ENCODE assay signal across 28 cellular contexts in genomic region chr21:39325458-39325857, GRCh38.
"Had no signal": no experiment of that assay in that cellular context is flagged by ENCODE, and none has a peak within 500 bp of the region (broad histone marks: within the 10 kb centered on the region; RNA-seq: fewer than 3 reads in every experiment).

No MANE protein-coding gene starts in this region.

- ATAC-seq: stimulated activated effector memory CD8-positive, alpha-beta T cell treated with anti-CD3 and anti-CD28 coated beads, Interleukin-12 subunit alpha, Interleukin-12 subunit beta, amount 100 ng/mL, for 72 hours; stimulated activated memory B cell treated with anti-CD40 and anti-IgM and Interleukin-4, amounts not matched to agents 10 μg/mL and 1 μg/mL and 100 μg/mL, for 72 hours; stimulated activated naive B cell treated with anti-CD40 and anti-IgM and Interleukin-4, amounts not matched to agents 10 μg/mL and 1 μg/mL and 100 μg/mL, for 72 hours; stimulated activated naive CD8-positive, alpha-beta T cell treated with anti-CD3 and anti-CD28 coated beads, Interleukin-15, amount 100 ng/mL, for 72 hours; stimulated activated naive CD8-positive, alpha-beta T cell treated with anti-CD3 and anti-CD28 coated beads, Interleukin-15, Interleukin-2, amounts not matched to agents 100 U/mL and 50 U/mL, for 24 hours; upper lobe of right lung had no signal

- H3K4me3 Mint-ChIP-seq: stimulated activated effector memory CD8-positive, alpha-beta T cell treated with anti-CD3 and anti-CD28 coated beads, Interleukin-12 subunit alpha, Interleukin-12 subunit beta, amount 100 ng/mL, for 72 hours; stimulated activated memory B cell treated with anti-CD40 and anti-IgM and Interleukin-4, amounts not matched to agents 10 μg/mL and 1 μg/mL and 100 μg/mL, for 72 hours; stimulated activated naive B cell treated with anti-CD40 and anti-IgM and Interleukin-4, amounts not matched to agents 10 μg/mL and 1 μg/mL and 100 μg/mL, for 72 hours; stimulated activated naive CD8-positive, alpha-beta T cell treated with anti-CD3 and anti-CD28 coated beads, Interleukin-15, amount 100 ng/mL, for 72 hours; stimulated activated naive CD8-positive, alpha-beta T cell treated with anti-CD3 and anti-CD28 coated beads, Interleukin-15, Interleukin-2, amounts not matched to agents 100 ng/mL and 50 ng/mL, for 24 hours; type B pancreatic cell had no signal

- H3K27me3 Mint-ChIP-seq: stimulated activated memory B cell treated with anti-CD40 and anti-IgM and Interleukin-4, amounts not matched to agents 10 μg/mL and 1 μg/mL and 100 μg/mL, for 72 hours; stimulated activated naive B cell treated with anti-CD40 and anti-IgM and Interleukin-4, amounts not matched to agents 10 μg/mL and 1 μg/mL and 100 μg/mL, for 72 hours; stimulated activated naive CD8-positive, alpha-beta T cell treated with anti-CD3 and anti-CD28 coated beads, Interleukin-15, Interleukin-2, amounts not matched to agents 100 ng/mL and 50 ng/mL, for 24 hours; type B pancreatic cell had no signal

- H3K4me3 ChIP-seq: stomach, suprapubic skin, testis, thoracic aorta, thyroid gland, tibial artery, tibial nerve, transverse colon, upper lobe of left lung, upper lobe of right lung, uterus, vagina had no signal

- H3K36me3 Mint-ChIP-seq: stimulated activated effector memory CD8-positive, alpha-beta T cell treated with anti-CD3 and anti-CD28 coated beads, Interleukin-12 subunit alpha, Interleukin-12 subunit beta, amount 100 ng/mL, for 72 hours; stimulated activated memory B cell treated with anti-CD40 and anti-IgM and Interleukin-4, amounts not matched to agents 10 μg/mL and 1 μg/mL and 100 μg/mL, for 72 hours had no signal

- H3K27me3 ChIP-seq: stomach, suprapubic skin, testis, thyroid gland, tibial nerve, transverse colon, upper lobe of left lung, upper lobe of right lung, uterus, vagina had no signal

- H3K27ac Mint-ChIP-seq: stimulated activated effector memory CD8-positive, alpha-beta T cell treated with anti-CD3 and anti-CD28 coated beads, Interleukin-12 subunit alpha, Interleukin-12 subunit beta, amount 100 ng/mL, for 72 hours; stimulated activated memory B cell treated with anti-CD40 and anti-IgM and Interleukin-4, amounts not matched to agents 10 μg/mL and 1 μg/mL and 100 μg/mL, for 72 hours; stimulated activated naive B cell treated with anti-CD40 and anti-IgM and Interleukin-4, amounts not matched to agents 10 μg/mL and 1 μg/mL and 100 μg/mL, for 72 hours; stimulated activated naive CD8-positive, alpha-beta T cell treated with anti-CD3 and anti-CD28 coated beads, Interleukin-15, amount 100 ng/mL, for 72 hours; stimulated activated naive CD8-positive, alpha-beta T cell treated with anti-CD3 and anti-CD28 coated beads, Interleukin-15, Interleukin-2, amounts not matched to agents 100 ng/mL and 50 ng/mL, for 24 hours; type B pancreatic cell had no signal

- H3K27ac ChIP-seq: stomach, suprapubic skin, testis, thoracic aorta, thyroid gland, tibial artery, tibial nerve, transverse colon, upper lobe of left lung, upper lobe of right lung, uterus, vagina had no signal

- DNase-seq: stimulated activated CD4-positive, alpha-beta T cell treated with anti-CD3 and anti-CD28 coated beads, Interleukin-2, amount 100 ng/mL, for 48 hours; stimulated activated CD4-positive, alpha-beta T cell treated with anti-CD3 and anti-CD28 coated beads, Interleukin-4, amount 100 ng/mL, for 1 hour; stimulated activated CD4-positive, alpha-beta T cell treated with anti-CD3 and anti-CD28 coated beads, Interleukin-4, amount 100 ng/mL, for 24 hours; stimulated activated CD4-positive, alpha-beta T cell treated with anti-CD3 and anti-CD28 coated beads, Interleukin-4, amount 100 ng/mL, for 4 hours; stimulated activated CD8-positive, alpha-beta memory T cell treated with anti-CD3 and anti-CD28 coated beads, Interleukin-4, amount 100 ng/mL, for 48 hours; stimulated activated naive B cell treated with anti-CD40 and anti-IgM and Interleukin-4, amounts not matched to agents 10 μg/mL and 1 μg/mL and 100 μg/mL, for 72 hours; stimulated activated naive CD4-positive, alpha-beta T cell; stimulated activated naive CD4-positive, alpha-beta T cell treated with Interleukin-2 at 50 U/mL for 16 hours; stimulated activated naive CD8-positive, alpha-beta T cell treated with anti-CD3 and anti-CD28 coated beads, Interleukin-15, amount 100 ng/mL, for 72 hours; stimulated activated naive CD8-positive, alpha-beta T cell treated with anti-CD3 and anti-CD28 coated beads, Interleukin-15, Interleukin-2, amounts not matched to agents 100 U/mL and 50 U/mL, for 24 hours; stomach; substantia nigra; testis; thyroid gland; tibial artery; transverse colon; trophoblast cell; upper lobe of left lung; upper lobe of right lung; uterus had no signal

- H3K9me3 Mint-ChIP-seq: stimulated activated effector memory CD8-positive, alpha-beta T cell treated with anti-CD3 and anti-CD28 coated beads, Interleukin-12 subunit alpha, Interleukin-12 subunit beta, amount 100 ng/mL, for 72 hours; stimulated activated memory B cell treated with anti-CD40 and anti-IgM and Interleukin-4, amounts not matched to agents 10 μg/mL and 1 μg/mL and 100 μg/mL, for 72 hours; stimulated activated naive B cell treated with anti-CD40 and anti-IgM and Interleukin-4, amounts not matched to agents 10 μg/mL and 1 μg/mL and 100 μg/mL, for 72 hours; stimulated activated naive CD8-positive, alpha-beta T cell treated with anti-CD3 and anti-CD28 coated beads, Interleukin-15, amount 100 ng/mL, for 72 hours; stimulated activated naive CD8-positive, alpha-beta T cell treated with anti-CD3 and anti-CD28 coated beads, Interleukin-15, Interleukin-2, amounts not matched to agents 100 ng/mL and 50 ng/mL, for 24 hours had no signal

- H3K9me3 ChIP-seq: stomach, suprapubic skin, testis, thoracic aorta, thyroid gland, tibial artery, tibial nerve, transverse colon, upper lobe of left lung, upper lobe of right lung, uterus, vagina had no signal

- H3K36me3 ChIP-seq: stomach, suprapubic skin, thoracic aorta, thyroid gland, tibial artery, tibial nerve, transverse colon, upper lobe of left lung, upper lobe of right lung, uterus, vagina had no signal

- H3K4me1 Mint-ChIP-seq: stimulated activated effector memory CD8-positive, alpha-beta T cell treated with anti-CD3 and anti-CD28 coated beads, Interleukin-12 subunit alpha, Interleukin-12 subunit beta, amount 100 ng/mL, for 72 hours; stimulated activated naive CD8-positive, alpha-beta T cell treated with anti-CD3 and anti-CD28 coated beads, Interleukin-15, amount 100 ng/mL, for 72 hours had no signal
